15 cellular contexts compared by ENCODE assay signal in the genomic region with DNA sequence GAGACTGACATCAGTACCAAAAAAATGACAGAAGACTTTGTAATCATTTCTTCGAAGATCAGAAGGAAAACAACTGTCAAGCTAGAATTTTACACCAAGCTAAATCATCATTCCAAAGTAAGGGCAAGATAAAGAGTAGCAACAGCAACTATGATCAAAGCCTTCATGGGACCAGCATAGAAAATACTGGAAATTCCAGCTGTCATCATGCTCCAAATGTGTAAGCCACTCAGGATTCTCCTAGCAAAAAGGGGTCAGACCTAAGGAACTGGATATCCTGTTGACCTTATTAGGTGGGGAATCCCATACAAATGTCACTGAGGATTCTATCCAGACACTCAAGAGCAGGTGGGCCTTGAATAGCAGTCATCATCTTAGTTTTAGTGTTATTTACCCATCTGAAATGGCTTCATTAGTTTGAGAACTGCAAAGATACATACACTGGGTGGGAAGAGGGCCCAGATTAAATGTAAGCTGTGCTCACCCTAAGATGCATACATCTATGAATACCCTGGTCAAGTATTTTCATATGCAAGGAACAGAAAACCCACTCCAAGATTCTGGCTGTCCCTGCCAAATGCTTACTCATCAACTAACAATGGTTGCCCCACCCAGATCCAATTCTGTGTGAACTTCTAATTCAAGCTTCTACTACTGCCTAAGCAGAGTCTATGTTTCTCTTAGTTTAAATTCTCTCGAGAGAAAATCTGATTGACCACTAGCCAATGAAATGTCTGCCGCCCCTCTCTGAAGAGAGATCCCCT. TPM values are rescaled to one million over a fixed set of nuclear protein-coding genes. Genes with fewer than 3 reads are reported as not detected.
DNase-seq lines count a peak whose midpoint lies in the region; ATAC-seq lines count a peak whose summit lies in the region.
"Had no signal": no experiment of that assay in that cellular context is flagged by ENCODE, and none has a peak within 500 bp of the region (broad histone marks: within the 10 kb centered on the region; RNA-seq: fewer than 3 reads in every experiment).

No MANE protein-coding gene starts in this region.

- ATAC-seq in GM18870 (IDR thresholded peaks at IDR 0.05; ENCODE audit: unreplicated experiment) (no peak), HG02840 (IDR thresholded peaks at IDR 0.05; ENCODE audit: low FRiP score, unreplicated experiment) (no peak)
- ATAC-seq: stimulated activated naive CD8-positive, alpha-beta T cell treated with anti-CD3 and anti-CD28 coated beads, Interleukin-15, amount 100 ng/mL, for 72 hours had no signal

- DNase-seq in EL = peak; percentile 88
- peak; percentile 76 for DNase-seq in RPMI7951 (ENCODE audit: low read depth)
- DNase-seq in fibroblast of gingiva (ENCODE audit: low read depth) = peak; percentile 62
- peak; percentile 49 for DNase-seq in renal cortical epithelial cell (ENCODE audit: low read depth)
- DNase-seq in activated T-cell treated with anti-CD3 and anti-CD28 coated beads, Interleukin-2, amount 50 U/mL, for 1 hour = no peak
- DNase-seq in NCI-H2171 (lab: John Stamatoyannopoulos, UW) = no peak
- DNase-seq: activated CD4-positive, alpha-beta T cell treated with anti-CD3 and anti-CD28 coated beads, Interleukin-2, amount 10 ng/mL, durations not matched to agents 7 days and 5 days; caudate nucleus; stimulated activated CD4-positive, alpha-beta T cell treated with anti-CD3 and anti-CD28 coated beads, Interleukin-4, amount 100 ng/mL, for 4 hours; stimulated activated naive CD8-positive, alpha-beta T cell treated with anti-CD3 and anti-CD28 coated beads, Interleukin-15, amount 100 ng/mL, for 72 hours had no signal

RNA-seq across cellular contexts. Expression of a gene that starts 33.5 kb away (rescaled TPM):
- not detected in 2 replicates for total RNA-seq in RPMI7951 (2014; rRNA removed; shearing (Covaris generic))
- total RNA-seq in renal cortical epithelial cell = not detected in 2 replicates
- total RNA-seq: activated CD4-positive, alpha-beta T cell treated with anti-CD3 and anti-CD28 coated beads, Interleukin-2, amount 10 ng/mL, durations not matched to agents 7 days and 5 days; activated T-helper 2 cell treated with anti-CD3 and anti-CD28 coated beads, Interferon-gamma antibody, Interleukin-2, Interleukin-4, amounts not matched to agents 10 μg/mL and 5 μg/mL and 100 μg/mL, durations not matched to agents 14 hours and 24 hours and 36 hours; endothelial cell of umbilical vein; pulmonary artery endothelial cell had no signal

Comparison
In these comparisons a context has a peak if more than half of its experiments do, and no peak if none do; other contexts are left out.
1. DNase-seq: peak in EL (single experiment), RPMI7951 (single experiment), fibroblast of gingiva (single experiment) and renal cortical epithelial cell (single experiment); none in activated T-cell treated with anti-CD3 and anti-CD28 coated beads, Interleukin-2, amount 50 U/mL, for 1 hour (single experiment) and NCI-H2171 (single experiment).